In the genomic region with DNA sequence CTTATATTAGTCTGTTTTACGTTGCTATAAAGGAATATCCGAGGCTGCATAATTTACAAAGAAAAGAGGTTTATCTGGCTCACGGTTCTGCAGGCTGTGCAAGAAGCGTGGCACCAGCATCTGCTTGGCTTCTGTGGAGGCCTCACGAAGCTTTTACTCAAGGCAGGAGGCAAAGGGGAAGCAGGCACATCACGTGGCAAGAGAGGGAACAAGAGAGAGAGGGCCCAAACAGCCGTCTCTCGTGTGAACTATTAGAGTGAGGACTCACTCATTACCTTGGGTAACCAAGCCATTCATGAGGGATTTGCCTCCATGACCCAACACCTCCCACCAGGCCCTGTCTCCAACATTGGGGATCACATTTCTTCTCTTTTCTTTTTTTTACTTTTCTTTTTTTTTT, we compare ENCODE assay signal across 21 cellular contexts. TPM values are rescaled to one million over a fixed set of nuclear protein-coding genes. Genes with fewer than 3 reads are reported as not detected.
DNase-seq lines count a peak whose midpoint lies in the region; ATAC-seq, FAIRE-seq and TF ChIP-seq lines count a peak whose summit lies in the region.
"Had no signal": no experiment of that assay in that cellular context is flagged by ENCODE, and none has a peak within 500 bp of the region (broad histone marks: within the 10 kb centered on the region; RNA-seq: fewer than 3 reads in every experiment).

No MANE protein-coding gene starts in this region.

- H3K4me3 ChIP-seq in GM12865 (ENCODE audit: low read depth, low read length) = no peak overlapping the region
- H3K4me3 ChIP-seq in NB4 (ENCODE audit: low read depth, low read length) = no peak overlapping the region
- no peak overlapping the region for H3K4me3 ChIP-seq in neutrophil (ENCODE audit: low read depth in 1 of 2, low read length in 1 of 2)
- H3K4me3 ChIP-seq: esophagus squamous epithelium, heart left ventricle, tibial artery had no signal

- H3K36me3 ChIP-seq in neutrophil = no peaks in the 10 kb centered on the region
- H3K36me3 ChIP-seq: esophagus squamous epithelium, heart left ventricle, tibial artery had no signal

- no peaks in the 10 kb centered on the region for H3K9me3 ChIP-seq in neutrophil
- H3K9me3 ChIP-seq: esophagus squamous epithelium, heart left ventricle, tibial artery had no signal

- H3K4me3 Mint-ChIP-seq in activated B cell treated with CpG ODN at 0.5 μM for 24 hours = no peak overlapping the region
- H3K4me3 Mint-ChIP-seq in activated CD4-positive, alpha-beta T cell treated with anti-CD3 and anti-CD28 coated beads for 36 hours = no peak overlapping the region
- H3K4me3 Mint-ChIP-seq: neural crest cell had no signal

- H3K27me3 Mint-ChIP-seq in activated B cell treated with CpG ODN at 0.5 μM for 24 hours = no peaks in the 10 kb centered on the region
- no peaks in the 10 kb centered on the region for H3K27me3 Mint-ChIP-seq in activated CD4-positive, alpha-beta T cell treated with anti-CD3 and anti-CD28 coated beads for 36 hours

- peak overlapping the region; percentile 60 for H3K27ac ChIP-seq in neutrophil
- H3K27ac ChIP-seq: esophagus squamous epithelium, heart left ventricle, tibial artery had no signal

- POLR2A ChIA-PET in activated B cell treated with CpG ODN at 0.5 μM for 24 hours (lab: Charles Lee) = interaction anchor here (1.1 kb wide), 1 partner anchor 8 kb away, joined by 8 read pairs; a partner anchor contains a TSS
- POLR2A ChIA-PET in activated CD4-positive, alpha-beta T cell treated with anti-CD3 and anti-CD28 coated beads for 36 hours (lab: Charles Lee) = no interaction called here

- no peaks in the 10 kb centered on the region for H3K27me3 ChIP-seq in neutrophil
- H3K27me3 ChIP-seq: esophagus squamous epithelium, heart left ventricle, tibial artery had no signal

- no peaks in the 10 kb centered on the region for H3K9me3 Mint-ChIP-seq in activated B cell treated with CpG ODN at 0.5 μM for 24 hours
- no peaks in the 10 kb centered on the region for H3K9me3 Mint-ChIP-seq in activated CD4-positive, alpha-beta T cell treated with anti-CD3 and anti-CD28 coated beads for 36 hours (ENCODE audit: low read depth)
- H3K9me3 Mint-ChIP-seq: neural crest cell had no signal

- peaks cover 6 to 10% of the 10 kb centered on the region in 2 experiments for H3K4me1 ChIP-seq in neutrophil (ENCODE audit: control insufficient read depth in 1 of 2, insufficient read depth in 1 of 2, low read depth in 1 of 2, low read length in 1 of 2)
- H3K4me1 ChIP-seq: tibial artery had no signal

- peaks cover 5% of the 10 kb centered on the region for H3K4me1 Mint-ChIP-seq in activated B cell treated with CpG ODN at 0.5 μM for 24 hours
- H3K4me1 Mint-ChIP-seq in activated CD4-positive, alpha-beta T cell treated with anti-CD3 and anti-CD28 coated beads for 36 hours = peaks cover 9% of the 10 kb centered on the region

- FAIRE-seq in GM19239 (lab: Jason Lieb, UNC) = no peak
- FAIRE-seq: HTR-8/SVneo, RCC 7860 had no signal

- no peaks in the 10 kb centered on the region for H3K36me3 Mint-ChIP-seq in activated B cell treated with CpG ODN at 0.5 μM for 24 hours (ENCODE audit: low read depth)
- no peaks in the 10 kb centered on the region for H3K36me3 Mint-ChIP-seq in activated CD4-positive, alpha-beta T cell treated with anti-CD3 and anti-CD28 coated beads for 36 hours (ENCODE audit: low read depth)

- peak; percentile 31 for DNase-seq in GM12865 (ENCODE audit: low read depth)
- DNase-seq in NB4 (ENCODE audit: low read depth) = peak; percentile 68
- DNase-seq in activated B cell treated with CpG ODN at 0.5 μM for 24 hours = no peak
- no peak for DNase-seq in GM19239 (ENCODE audit: insufficient read length, low spot score)
- no peak for DNase-seq in T-helper 1 cell
- no peak for DNase-seq in middle frontal gyrus (ENCODE audit: extremely low spot score, low spot score)
- no peak for DNase-seq in activated CD4-positive, alpha-beta T cell treated with anti-CD3 and anti-CD28 coated beads for 36 hours
- DNase-seq: activated gamma-delta T cell, DMS 273 treated with DMSO at 0.1 percent for 48 hours, esophagus squamous epithelium, mammary epithelial cell, NCI-H2029 treated with DMSO at 0.1 percent for 48 hours, NCI-H524, SW 1271 had no signal

- peak; percentile 65 for ATAC-seq in activated B cell treated with CpG ODN at 0.5 μM for 24 hours (ENCODE audit: low read depth)
- no peak for ATAC-seq in activated CD4-positive, alpha-beta T cell treated with anti-CD3 and anti-CD28 coated beads for 36 hours
- ATAC-seq: HCT116, heart left ventricle had no signal

- TF ChIP-seq POLR2A in NB4 (IDR thresholded peaks at IDR 0.05; ENCODE audit: extremely low read depth, insufficient read length) = no peak

- CTCF ChIA-PET in activated B cell treated with CpG ODN at 0.5 μM for 24 hours (lab: Charles Lee) = interaction anchor here (1.2 kb wide), 1 partner anchor 10 kb away, joined by 4 read pairs; no protein-coding TSS in a partner anchor
- CTCF ChIA-PET in activated CD4-positive, alpha-beta T cell treated with anti-CD3 and anti-CD28 coated beads for 36 hours (lab: Charles Lee) = no interaction called here

- H3K27ac Mint-ChIP-seq in activated B cell treated with CpG ODN at 0.5 μM for 24 hours = peak overlapping the region; percentile 36
- H3K27ac Mint-ChIP-seq in activated CD4-positive, alpha-beta T cell treated with anti-CD3 and anti-CD28 coated beads for 36 hours = no peak overlapping the region

- intact Hi-C loops in activated B cell treated with CpG ODN at 0.5 μM for 24 hours (cut with micrococcal nuclease) = no loop called here
- intact Hi-C loops in activated CD4-positive, alpha-beta T cell treated with anti-CD3 and anti-CD28 coated beads for 36 hours (cut with DNase I, micrococcal nuclease) = no loop called here

- TF ChIP-seq CTCF in GM12865 (IDR thresholded peaks at IDR 0.05; ENCODE audit: insufficient read depth, low read depth, low read length, missing control alignments) (no peak), NB4 (IDR thresholded peaks at IDR 0.05; ENCODE audit: low read depth, low read length) (no peak), activated B cell treated with CpG ODN at 0.5 μM for 24 hours (IDR thresholded peaks at IDR 0.05) (no peak), neutrophil (IDR thresholded peaks at IDR 0.05) (no peak)

RNA-seq across cellular contexts. Expression of a gene that starts 7.5 kb away (rescaled TPM):
- total RNA-seq in activated B cell treated with CpG ODN at 0.5 μM for 24 hours = 72.8 and 74.6 TPM in 2 replicates
- 100 to 1,000 TPM; 163 to 168 TPM for total RNA-seq in activated CD4-positive, alpha-beta T cell treated with anti-CD3 and anti-CD28 coated beads for 36 hours

RNA-seq across cellular contexts. Expression of a gene that starts 49.3 kb away (rescaled TPM):
- 9.7 and 10.5 TPM in 2 replicates for total RNA-seq in activated B cell treated with CpG ODN at 0.5 μM for 24 hours
- total RNA-seq in activated CD4-positive, alpha-beta T cell treated with anti-CD3 and anti-CD28 coated beads for 36 hours = 10 to 100 TPM; 17.5 to 18.4 TPM

Comparison
In these comparisons a context has a peak if more than half of its experiments do, and no peak if none do; other contexts are left out.
1. DNase-seq: peak in GM12865 (single experiment) and NB4 (single experiment); none in activated B cell treated with CpG ODN at 0.5 μM for 24 hours (single experiment), GM19239 (single experiment), T-helper 1 cell (0 of 5), middle frontal gyrus (single experiment) and activated CD4-positive, alpha-beta T cell treated with anti-CD3 and anti-CD28 coated beads for 36 hours (single experiment).